ENCODE assay signal across 8 cellular contexts in the genomic region with DNA sequence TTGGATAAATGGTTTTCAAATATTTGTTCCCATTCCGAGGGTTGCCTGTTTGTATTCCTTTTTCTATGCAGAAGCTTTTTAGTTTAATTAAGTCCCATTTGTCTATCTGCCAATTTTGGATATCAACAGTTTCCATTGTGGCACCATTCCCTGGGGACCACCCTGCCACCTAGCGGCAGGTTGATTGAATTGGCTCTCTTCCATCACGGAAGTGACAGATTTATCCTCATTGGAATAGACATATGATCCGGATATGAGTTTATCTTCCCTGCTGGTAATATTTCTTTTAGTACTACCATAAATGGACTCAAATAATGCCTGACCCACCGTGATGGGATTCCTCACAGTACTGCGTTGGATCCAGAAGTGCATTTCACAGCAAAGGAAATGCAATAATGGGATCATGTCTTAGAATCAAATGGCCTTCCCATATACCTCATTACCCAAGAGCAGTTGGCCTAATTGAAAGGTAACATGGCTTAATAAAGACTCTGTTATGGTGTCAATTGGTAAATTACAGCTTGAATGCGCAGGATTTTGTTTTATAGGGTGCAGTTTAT.
DNase-seq lines count a peak whose midpoint lies in the region; ATAC-seq and TF ChIP-seq lines count a peak whose summit lies in the region.

No MANE protein-coding gene starts in this region.

- peak; percentile 69 to 79 for TF ChIP-seq RAD21 in liver (IDR thresholded peaks at IDR 0.05)

- no peaks in the 10 kb centered on the region for H3K36me3 Mint-ChIP-seq in activated CD8-positive, alpha-beta T cell treated with anti-CD3 and anti-CD28 coated beads, Interleukin-2, amount 10 ng/mL, durations not matched to agents 7 days and 5 days (ENCODE audit: low read depth)

- H3K27me3 ChIP-seq in liver (ENCODE audit: control insufficient read depth in 4 of 4, insufficient read depth in 4 of 4, low read length in 3 of 4) = no peaks in the 10 kb centered on the region

- ATAC-seq in GM18861 (IDR thresholded peaks at IDR 0.05; ENCODE audit: unreplicated experiment) (peak; percentile 70), HG03520 (IDR thresholded peaks at IDR 0.05; ENCODE audit: unreplicated experiment) (no peak)
- ATAC-seq in activated CD8-positive, alpha-beta T cell treated with anti-CD3 and anti-CD28 coated beads, Interleukin-2, amount 10 ng/mL, durations not matched to agents 7 days and 5 days = no peak

- H3K9me3 Mint-ChIP-seq in activated CD8-positive, alpha-beta T cell treated with anti-CD3 and anti-CD28 coated beads, Interleukin-2, amount 10 ng/mL, durations not matched to agents 7 days and 5 days (ENCODE audit: insufficient read depth) = no peaks in the 10 kb centered on the region

- H3K9me3 ChIP-seq in liver (ENCODE audit: control insufficient read depth in 4 of 4, low read length in 3 of 4) = no peaks in the 10 kb centered on the region

- no peak overlapping the region for H3K27ac ChIP-seq in liver (ENCODE audit: low read depth in 1 of 2, low read length in 2 of 2)

- no peak overlapping the region for H3K9ac ChIP-seq in liver (ENCODE audit: low read depth in 1 of 2, low read length in 2 of 2)

- H3K27ac Mint-ChIP-seq in activated CD8-positive, alpha-beta T cell treated with anti-CD3 and anti-CD28 coated beads, Interleukin-2, amount 10 ng/mL, durations not matched to agents 7 days and 5 days = no peak overlapping the region

- H3K4me3 ChIP-seq in AG10803 (ENCODE audit: low read length) (no peak overlapping the region), liver (ENCODE audit: low read depth in 1 of 3, low read length in 3 of 3) (no peak overlapping the region)

- DNase-seq in AG10803 (ENCODE audit: low read depth) = no peak
- DNase-seq in NCI-H1694 (lab: John Stamatoyannopoulos, UW) = peak; percentile 46
- DNase-seq in activated CD8-positive, alpha-beta T cell treated with anti-CD3 and anti-CD28 coated beads, Interleukin-2, amount 10 ng/mL, durations not matched to agents 7 days and 5 days = peak; percentile 24
- no peak for DNase-seq in activated CD4-positive, CD25-positive, alpha-beta regulatory T cell (lab: John Stamatoyannopoulos, UW)
- DNase-seq in ecto neural progenitor cell (ENCODE audit: low spot score) = no peak

- no peaks in the 10 kb centered on the region for H3K36me3 ChIP-seq in liver (ENCODE audit: control insufficient read depth in 4 of 4, insufficient read depth in 3 of 4, low read depth in 1 of 4, low read length in 3 of 4)

- H3K4me3 Mint-ChIP-seq in activated CD8-positive, alpha-beta T cell treated with anti-CD3 and anti-CD28 coated beads, Interleukin-2, amount 10 ng/mL, durations not matched to agents 7 days and 5 days = no peak overlapping the region

- 22% methylated on average over 7 of the region's 7 CpGs for WGBS in liver

- POLR2A ChIA-PET in activated CD8-positive, alpha-beta T cell treated with anti-CD3 and anti-CD28 coated beads, Interleukin-2, amount 10 ng/mL, durations not matched to agents 7 days and 5 days (lab: Charles Lee) = interaction anchor here (0.6 kb wide), 1 partner anchor 85 kb away, joined by 3 read pairs; no protein-coding TSS in a partner anchor

- TF ChIP-seq CTCF in AG10803 (conservative IDR thresholded peaks at IDR 0.05; ENCODE audit: low read length) (peak; percentile 19), liver (IDR thresholded peaks at IDR 0.05; ENCODE audit: low read depth, low read length, missing input control) (peak; percentile 57)

- no peaks in the 10 kb centered on the region for H3K4me1 ChIP-seq in liver (ENCODE audit: control insufficient read depth in 4 of 4, insufficient read depth in 4 of 4, low read length in 3 of 4)

- no peaks in the 10 kb centered on the region for H3K4me1 Mint-ChIP-seq in activated CD8-positive, alpha-beta T cell treated with anti-CD3 and anti-CD28 coated beads, Interleukin-2, amount 10 ng/mL, durations not matched to agents 7 days and 5 days (ENCODE audit: low read depth)

- H3K27me3 Mint-ChIP-seq in activated CD8-positive, alpha-beta T cell treated with anti-CD3 and anti-CD28 coated beads, Interleukin-2, amount 10 ng/mL, durations not matched to agents 7 days and 5 days (ENCODE audit: low read depth) = no peaks in the 10 kb centered on the region

- CTCF ChIA-PET in activated CD8-positive, alpha-beta T cell treated with anti-CD3 and anti-CD28 coated beads, Interleukin-2, amount 10 ng/mL, durations not matched to agents 7 days and 5 days (lab: Charles Lee) = no interaction called here

TF ChIP-seq in liver, 16 proteins besides CTCF, POLR2A, EP300 and RAD21:
- TF ChIP-seq, protein P1, sequence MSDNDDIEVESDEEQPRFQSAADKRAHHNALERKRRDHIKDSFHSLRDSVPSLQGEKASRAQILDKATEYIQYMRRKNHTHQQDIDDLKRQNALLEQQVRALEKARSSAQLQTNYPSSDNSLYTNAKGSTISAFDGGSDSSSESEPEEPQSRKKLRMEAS (IDR thresholded peaks at IDR 0.05) = no peak
- peak; percentile 31 to 38 for TF ChIP-seq GABPA (IDR thresholded peaks at IDR 0.05 in 1 of 2, conservative IDR thresholded peaks at IDR 0.05 in 1 of 2)

Comparison
In these comparisons a context has a peak if more than half of its experiments do, and no peak if none do; other contexts are left out.
1. DNase-seq: peak in NCI-H1694 (single experiment) and activated CD8-positive, alpha-beta T cell treated with anti-CD3 and anti-CD28 coated beads, Interleukin-2, amount 10 ng/mL, durations not matched to agents 7 days and 5 days (single experiment); none in AG10803 (single experiment), activated CD4-positive, CD25-positive, alpha-beta regulatory T cell (0 of 4) and ecto neural progenitor cell (single experiment).